In genomic region chr9:105082843-105083242, GRCh38 we compare ENCODE assay signal across 27 cellular contexts.
"Had no signal": no experiment of that assay in that cellular context is flagged by ENCODE, and none has a peak within 500 bp of the region (broad histone marks: within the 10 kb centered on the region; RNA-seq: fewer than 3 reads in every experiment).

No MANE protein-coding gene starts in this region.

- H3K36me3 ChIP-seq: brain microvascular endothelial cell, cardiac muscle cell had no signal

- H3K36me3 Mint-ChIP-seq: activated naive CD8-positive, alpha-beta T cell treated with anti-CD3 and anti-CD28 coated beads for 36 hours; T-cell had no signal

- DNase-seq: activated B cell treated with CpG ODN at 0.5 μM for 24 hours; activated CD4-positive, alpha-beta memory T cell treated with anti-CD3 and anti-CD28 coated beads, Interleukin-2, amount 10 ng/mL, durations not matched to agents 7 days and 5 days; activated CD4-positive, alpha-beta T cell treated with anti-CD3 and anti-CD28 coated beads, Interleukin-2, amount 50 U/mL, for 1 hour; activated gamma-delta T cell; activated naive CD4-positive, alpha-beta T cell treated with anti-CD3 and anti-CD28 coated beads for 36 hours; activated naive CD8-positive, alpha-beta T cell treated with anti-CD3 and anti-CD28 coated beads for 36 hours; activated T-cell treated with anti-CD3 and anti-CD28 coated beads for 4 hours; activated T-cell treated with anti-CD3 and anti-CD28 coated beads, Interleukin-2, amount 50 U/mL, for 48 hours; brain microvascular endothelial cell; NCI-H1105 treated with DMSO at 0.1 percent for 48 hours; NCI-H1436 treated with DMSO at 0.1 percent for 48 hours; NCI-H187; NCI-H2081 treated with DMSO at 0.1 percent for 48 hours; NCI-H2227 treated with DMSO at 0.1 percent for 48 hours; NCI-H446 treated with DMSO at 0.1 percent for 48 hours; NCI-H526; NCI-H82; NK-92 treated with Interleukin-12 subunit alpha and Interleukin-12 subunit beta, amount 100 ng/mL, for 24 hours; RPMI8226; T-cell; T-helper 2 cell; T1000 had no signal

- H3K27ac ChIP-seq: brain microvascular endothelial cell, cardiac muscle cell, SK-N-MC had no signal

- H3K4me1 Mint-ChIP-seq: activated B cell treated with CpG ODN at 0.5 μM for 24 hours; activated CD4-positive, alpha-beta memory T cell treated with anti-CD3 and anti-CD28 coated beads, Interleukin-2, amount 10 ng/mL, durations not matched to agents 7 days and 5 days; activated naive CD8-positive, alpha-beta T cell treated with anti-CD3 and anti-CD28 coated beads for 36 hours; activated T-helper 17 cell treated with anti-CD3 and anti-CD28 coated beads, Interleukin-2, amount 50 U/mL, for 72 hours; T-cell had no signal

- ATAC-seq: activated T-helper 17 cell treated with anti-CD3 and anti-CD28 coated beads, Interleukin-2, amount 50 U/mL, for 72 hours; Panc1; Right ventricle myocardium inferior; T-cell had no signal

- H3K27me3 ChIP-seq: brain microvascular endothelial cell, cardiac muscle cell had no signal

- H3K27ac Mint-ChIP-seq: activated B cell treated with CpG ODN at 0.5 μM for 24 hours; activated CD4-positive, alpha-beta memory T cell treated with anti-CD3 and anti-CD28 coated beads, Interleukin-2, amount 10 ng/mL, durations not matched to agents 7 days and 5 days; activated naive CD4-positive, alpha-beta T cell treated with anti-CD3 and anti-CD28 coated beads for 36 hours; activated naive CD8-positive, alpha-beta T cell treated with anti-CD3 and anti-CD28 coated beads for 36 hours; activated T-helper 17 cell treated with anti-CD3 and anti-CD28 coated beads, Interleukin-2, amount 50 U/mL, for 72 hours; T-cell had no signal

- H3K4me3 Mint-ChIP-seq: activated B cell treated with CpG ODN at 0.5 μM for 24 hours; activated CD4-positive, alpha-beta memory T cell treated with anti-CD3 and anti-CD28 coated beads, Interleukin-2, amount 10 ng/mL, durations not matched to agents 7 days and 5 days; activated naive CD4-positive, alpha-beta T cell treated with anti-CD3 and anti-CD28 coated beads for 36 hours; activated naive CD8-positive, alpha-beta T cell treated with anti-CD3 and anti-CD28 coated beads for 36 hours; activated T-helper 17 cell treated with anti-CD3 and anti-CD28 coated beads, Interleukin-2, amount 50 U/mL, for 72 hours; T-cell had no signal

- H3K9me3 Mint-ChIP-seq: activated CD4-positive, alpha-beta memory T cell treated with anti-CD3 and anti-CD28 coated beads, Interleukin-2, amount 10 ng/mL, durations not matched to agents 7 days and 5 days; activated naive CD4-positive, alpha-beta T cell treated with anti-CD3 and anti-CD28 coated beads for 36 hours; activated naive CD8-positive, alpha-beta T cell treated with anti-CD3 and anti-CD28 coated beads for 36 hours; activated T-helper 17 cell treated with anti-CD3 and anti-CD28 coated beads, Interleukin-2, amount 50 U/mL, for 72 hours; T-cell had no signal

- H3K27me3 Mint-ChIP-seq: activated B cell treated with CpG ODN at 0.5 μM for 24 hours; activated naive CD8-positive, alpha-beta T cell treated with anti-CD3 and anti-CD28 coated beads for 36 hours; activated T-helper 17 cell treated with anti-CD3 and anti-CD28 coated beads, Interleukin-2, amount 50 U/mL, for 72 hours; T-cell had no signal

- H3K4me3 ChIP-seq: cardiac muscle cell, SK-N-MC had no signal
